Comparison of ENCODE assay signal across 2 cellular contexts in genomic region chr20:6112965-6113364, GRCh38. TPM values are rescaled to one million over a fixed set of nuclear protein-coding genes. Genes with fewer than 3 reads are reported as not detected.
"Had no signal": no experiment of that assay in that cellular context is flagged by ENCODE, and none has a peak within 500 bp of the region (broad histone marks: within the 10 kb centered on the region; RNA-seq: fewer than 3 reads in every experiment).

No MANE protein-coding gene starts in this region.

RNA-seq across cellular contexts. Expression of gene FERMT1, which starts 9.9 kb away (rescaled TPM):
- total RNA-seq: G401 had no signal

RNA-seq across cellular contexts. Expression of gene LRRN4, which starts 59.1 kb away (rescaled TPM):
- total RNA-seq: G401, GM12878 had no signal
